In the genomic region with DNA sequence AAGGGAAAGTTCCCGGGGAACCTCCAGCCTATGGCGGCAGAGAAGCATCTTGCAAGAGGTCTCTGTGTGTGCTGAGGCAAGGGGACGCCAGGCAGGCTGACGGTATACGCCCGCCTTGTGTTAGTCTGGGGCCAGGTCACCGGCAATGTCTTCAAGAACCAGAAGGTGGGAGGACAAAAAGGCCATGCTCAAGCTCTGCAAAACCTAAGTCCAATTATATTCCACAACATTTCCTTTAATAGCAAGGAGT, we compare ENCODE assay signal across 8 cellular contexts. TPM values are rescaled to one million over a fixed set of nuclear protein-coding genes. Genes with fewer than 3 reads are reported as not detected.
A peak's percentile ranks its signal among the peaks of the same experiment; 100 is the strongest.
DNase-seq lines count a peak whose midpoint lies in the region; ATAC-seq and TF ChIP-seq lines count a peak whose summit lies in the region.

No MANE protein-coding gene starts in this region.

- peak overlapping the region; percentile 89 for H3K27ac ChIP-seq in colonic mucosa

- no peak for TF ChIP-seq CTCF in GM12864 (IDR thresholded peaks at IDR 0.05; ENCODE audit: low read depth, low read length, missing control alignments)
- no peak for TF ChIP-seq CTCF in colonic mucosa (IDR thresholded peaks at IDR 0.05)

- H3K4me3 ChIP-seq in GM12864 (ENCODE audit: low read depth, low read length) (peak overlapping the region; percentile 97), colonic mucosa (peak overlapping the region; percentile 80), neuron (ENCODE audit: low read length) (peak overlapping the region; percentile 75)
- H3K4me3 ChIP-seq in Jurkat, Clone E6-1 (ENCODE audit: low read length), result peak overlapping the region; percentile 98

- intact Hi-C loops in colonic mucosa (cut with DNase I), result no loop called here

- H3K36me3 ChIP-seq in colonic mucosa, result peaks cover 5% of the 10 kb centered on the region
- H3K36me3 ChIP-seq in neuron (ENCODE audit: insufficient read depth, low read length), result peaks cover 30% of the 10 kb centered on the region

- H3K9me3 ChIP-seq in colonic mucosa (no peaks in the 10 kb centered on the region), neuron (ENCODE audit: low read length) (no peaks in the 10 kb centered on the region)

- no peak for ATAC-seq in HG03432 (IDR thresholded peaks at IDR 0.05; ENCODE audit: unreplicated experiment)

- DNase-seq in GM12864 (ENCODE audit: low read depth), result peak; percentile 51
- no peak for DNase-seq in Jurkat, Clone E6-1 (ENCODE audit: low read depth, low spot score)
- no peak for DNase-seq in colonic mucosa
- no peak for DNase-seq in DMS114 treated with DMSO at 0.1 percent for 48 hours (lab: John Stamatoyannopoulos, UW; ENCODE audit: unreplicated experiment)
- no peak for DNase-seq in SKM-1 (lab: John Stamatoyannopoulos, UW; ENCODE audit: unreplicated experiment)
- no peak for DNase-seq in COLO829 (ENCODE audit: low spot score)

- H3K4me1 ChIP-seq in colonic mucosa (peaks cover 15% of the 10 kb centered on the region), neuron (ENCODE audit: insufficient read depth, low read length) (peaks cover 15% of the 10 kb centered on the region)

- H3K9ac ChIP-seq in colonic mucosa (ENCODE audit: low read depth in 2 of 2, low read length in 2 of 2), result peak overlapping the region; percentile 93 to 96

- peak overlapping the region; percentile 89 for H2AFZ ChIP-seq in neuron (ENCODE audit: low read depth, low read length)

- H3K27me3 ChIP-seq in colonic mucosa (no peaks in the 10 kb centered on the region), neuron (ENCODE audit: insufficient read depth, low read length) (no peaks in the 10 kb centered on the region)

RNA-seq across cellular contexts. Expression of gene ZNF668, which starts 0.3 kb away (rescaled TPM):
- polyA plus RNA-seq in Jurkat, Clone E6-1 (2012; ENCODE audit: insufficient read depth, insufficient read length), result 12.6 TPM
- 10 to 100 TPM in 1 of 2 donors, 1 to 10 TPM in 1; 7.8 to 12.8 TPM for total RNA-seq in colonic mucosa

RNA-seq across cellular contexts. Expression of gene ZNF646, which starts 0.5 kb away (rescaled TPM):
- polyA plus RNA-seq in Jurkat, Clone E6-1 (2012; ENCODE audit: insufficient read depth, insufficient read length), result 12.7 TPM
- 10 to 100 TPM; 18.4 to 20.0 TPM for total RNA-seq in colonic mucosa

RNA-seq across cellular contexts. Expression of gene PRSS53, which starts 15.0 kb away (rescaled TPM):
- 2.2 TPM for polyA plus RNA-seq in Jurkat, Clone E6-1 (2012; ENCODE audit: insufficient read depth, insufficient read length)
- total RNA-seq in colonic mucosa, result 1 to 10 TPM in 1 of 2 donors, under 1 TPM in 1; 0.77 to 2.6 TPM

RNA-seq across cellular contexts. Expression of gene VKORC1, which starts 20.8 kb away (rescaled TPM):
- polyA plus RNA-seq in Jurkat, Clone E6-1 (2012; ENCODE audit: insufficient read depth, insufficient read length), result 115 TPM
- 10 to 100 TPM; 39.5 to 50.3 TPM for total RNA-seq in colonic mucosa

RNA-seq across cellular contexts. Expression of gene BCKDK, which starts 34.4 kb away (rescaled TPM):
- 57.9 TPM for polyA plus RNA-seq in Jurkat, Clone E6-1 (2012; ENCODE audit: insufficient read depth, insufficient read length)
- total RNA-seq in colonic mucosa, result 10 to 100 TPM; 41.3 to 43.4 TPM
